8 cellular contexts compared by ENCODE assay signal in genomic region chr21:43106965-43107793, GRCh38. TPM values are rescaled to one million over a fixed set of nuclear protein-coding genes. Genes with fewer than 3 reads are reported as not detected.
DNase-seq lines count a peak whose midpoint lies in the region; ATAC-seq and TF ChIP-seq lines count a peak whose summit lies in the region.
"Not testable (repeated sequence)": the region's sequence is repeated elsewhere in the genome, so short reads cannot be mapped to it uniquely, and the experiment has no call there.

A gene with protein sequence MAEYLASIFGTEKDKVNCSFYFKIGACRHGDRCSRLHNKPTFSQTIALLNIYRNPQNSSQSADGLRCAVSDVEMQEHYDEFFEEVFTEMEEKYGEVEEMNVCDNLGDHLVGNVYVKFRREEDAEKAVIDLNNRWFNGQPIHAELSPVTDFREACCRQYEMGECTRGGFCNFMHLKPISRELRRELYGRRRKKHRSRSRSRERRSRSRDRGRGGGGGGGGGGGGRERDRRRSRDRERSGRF (minus strand): TSS chr21:43107570. CDS start chr21:43107494, 76 bp downstream.

- peaks cover 11% of the 10 kb centered on the region for H3K79me2 ChIP-seq in DOHH2 (ENCODE audit: control insufficient read depth, low read length)
- H3K79me2 ChIP-seq in neural progenitor cell (ENCODE audit: low read depth): not testable (repeated sequence)

- H3K4me1 ChIP-seq in DOHH2 (ENCODE audit: control insufficient read depth, low read length); body of pancreas; neural progenitor cell: not testable (repeated sequence)

- not testable (repeated sequence) for H3K27ac ChIP-seq in DOHH2 (ENCODE audit: low read depth, low read length); neural progenitor cell
- H3K27ac ChIP-seq in body of pancreas: peak within 1 kb of the TSS in 2 of 4 donors; percentile 69 to 84

- DNase-seq in T-helper 9 cell (peak; percentile 65), body of pancreas (peak in 3 of 4 donors; percentile 70 to 79 (median 79)), cardiac septum (ENCODE audit: low spot score) (peak; percentile 84), neural progenitor cell (ENCODE audit: low spot score) (peak; percentile 2)
- DNase-seq in stimulated activated CD8-positive, alpha-beta memory T cell treated with anti-CD3 and anti-CD28 coated beads, Interleukin-7, amount 100 ng/mL, for 24 hours (ENCODE audit: low read depth): peak; percentile 34

- not testable (repeated sequence) for H3K27ac Mint-ChIP-seq in neural progenitor cell

- no CpG with 5 or more reads among the region's 107 CpGs for WGBS in body of pancreas, 2 donors

- intact Hi-C loops in body of pancreas (cut with DNase I); cardiac septum (cut with DNase I): not testable (repeated sequence)

- H3K9me2 ChIP-seq in DOHH2 (replicated peaks; ENCODE audit: control insufficient read depth, low read length): not testable (repeated sequence)

- not testable (repeated sequence) for H2AFZ ChIP-seq in neural progenitor cell (replicated peaks)

- H3K4me3 Mint-ChIP-seq in neural progenitor cell: not testable (repeated sequence)

- H4K20me1 ChIP-seq in DOHH2 (ENCODE audit: control insufficient read depth, insufficient read depth, low read depth, low read length); neural progenitor cell (ENCODE audit: low read depth): not testable (repeated sequence)

- TF ChIP-seq CTCF in DOHH2 (IDR thresholded peaks at IDR 0.05; ENCODE audit: low read depth, low read length, poor library complexity, severe bottlenecking); body of pancreas (IDR thresholded peaks at IDR 0.05); neural progenitor cell (IDR thresholded peaks at IDR 0.05): not testable (repeated sequence)

- H3K36me3 Mint-ChIP-seq in neural progenitor cell: not testable (repeated sequence)

- not testable (repeated sequence) for TF ChIP-seq POLR2A in body of pancreas (IDR thresholded peaks at IDR 0.05)

- H3K9me3 ChIP-seq in DOHH2 (ENCODE audit: control insufficient read depth, insufficient read depth, low read length); body of pancreas; neural progenitor cell (ENCODE audit: low read depth): not testable (repeated sequence)

- peak within 1 kb of the TSS; percentile 58 for H3K9ac ChIP-seq in neural progenitor cell

- H3K4me3 ChIP-seq in DOHH2 (ENCODE audit: low read length) (peak within 1 kb of the TSS; percentile 65), body of pancreas (peak within 1 kb of the TSS in 1 of 2 donors; percentile 31), neural progenitor cell (peak within 1 kb of the TSS; percentile 49)

- not testable (repeated sequence) for H3K27me3 Mint-ChIP-seq in neural progenitor cell (ENCODE audit: insufficient read depth, low read depth)

- H3K36me3 ChIP-seq in DOHH2 (ENCODE audit: control insufficient read depth, low read length); body of pancreas (replicated peaks in 1 of 2; ENCODE audit: insufficient read depth in 1 of 2, low read depth in 2 of 2); neural progenitor cell: not testable (repeated sequence)

- H3K9me3 Mint-ChIP-seq in neural progenitor cell: not testable (repeated sequence)

- H3K27me3 ChIP-seq in DOHH2 (ENCODE audit: control insufficient read depth, low read length); body of pancreas; neural progenitor cell: not testable (repeated sequence)

- H3F3A ChIP-seq in DOHH2 (ENCODE audit: control insufficient read depth, insufficient read depth); neural progenitor cell (ENCODE audit: low read depth): not testable (repeated sequence)

- ATAC-seq in GM21723 (IDR thresholded peaks at IDR 0.05; ENCODE audit: unreplicated experiment) (peak; percentile 57), HG03460 (IDR thresholded peaks at IDR 0.05; ENCODE audit: unreplicated experiment) (peak; percentile 56), body of pancreas (peak; percentile 97)

- H3K4me1 Mint-ChIP-seq in neural progenitor cell: not testable (repeated sequence)

- H3K4me2 ChIP-seq in DOHH2 (ENCODE audit: low read length); neural progenitor cell: not testable (repeated sequence)

RNA-seq across cellular contexts. Expression of the gene that starts here (rescaled TPM):
- 10 to 100 TPM; 34.2 to 40.9 TPM for total RNA-seq in body of pancreas
- 11.8 TPM for total RNA-seq in cardiac septum
- total RNA-seq in neural progenitor cell (ENCODE audit: low replicate concordance): 52.6 and 63.0 TPM in 2 replicates

Comparison
In these comparisons a context has a peak if more than half of its experiments do, and no peak if none do; other contexts are left out.
1. DNase-seq: peak in every context shown above with its lines; median percentile 84 in cardiac septum; 79 in body of pancreas; 65 in T-helper 9 cell; 34 in stimulated activated CD8-positive, alpha-beta memory T cell treated with anti-CD3 and anti-CD28 coated beads, Interleukin-7, amount 100 ng/mL, for 24 hours; 2 in neural progenitor cell.